17 cellular contexts compared by ENCODE assay signal in genomic region chr22:28171135-28171534, GRCh38.
A peak's percentile ranks its signal among the peaks of the same experiment; 100 is the strongest.
DNase-seq lines count a peak whose midpoint lies in the region; ATAC-seq, FAIRE-seq and TF ChIP-seq lines count a peak whose summit lies in the region.
"Had no signal": no experiment of that assay in that cellular context is flagged by ENCODE, and none has a peak within 500 bp of the region (broad histone marks: within the 10 kb centered on the region; RNA-seq: fewer than 3 reads in every experiment).

No MANE protein-coding gene starts in this region.

- ATAC-seq in GM23338 (peak; percentile 29; the same call in 2 of the 3 replicates), HG02798 (IDR thresholded peaks at IDR 0.05; ENCODE audit: poor library complexity, unreplicated experiment) (no peak)
- ATAC-seq: activated CD4-positive, alpha-beta T cell treated with anti-CD3 and anti-CD28 coated beads for 36 hours had no signal

- H3K9me2 ChIP-seq in GM23338 (ENCODE audit: insufficient read depth): no peaks in the 10 kb centered on the region; the same call in 1 of the 2 replicates

- H3K4me3 ChIP-seq in GM23338 (no peak overlapping the region), SK-N-MC (no peak overlapping the region), fibroblast of mammary gland (ENCODE audit: control insufficient read depth, low read depth, low read length) (no peak overlapping the region)
- H3K4me3 ChIP-seq: ovary had no signal

- H3K4me3 Mint-ChIP-seq in GM23338: no peak overlapping the region
- H3K4me3 Mint-ChIP-seq: activated CD4-positive, alpha-beta T cell treated with anti-CD3 and anti-CD28 coated beads for 36 hours; central memory CD8-positive, alpha-beta T cell had no signal

- no peaks in the 10 kb centered on the region for H3K27me3 ChIP-seq in GM23338 (ENCODE audit: insufficient read depth)
- H3K27me3 ChIP-seq: ovary had no signal

- no peak overlapping the region for H2AFZ ChIP-seq in GM23338

- H3K36me3 ChIP-seq in GM23338 (ENCODE audit: insufficient read depth) (no peaks in the 10 kb centered on the region), SK-N-MC (ENCODE audit: insufficient read depth, low read length) (peaks cover 2% of the 10 kb centered on the region; the same call in 1 of the 2 replicates)
- H3K36me3 ChIP-seq: ovary had no signal

- H3K4me2 ChIP-seq in GM23338: no peak overlapping the region
- H3K4me2 ChIP-seq: KMS-11 had no signal

- H3K9ac ChIP-seq in SK-N-MC (ENCODE audit: insufficient read length): no peak overlapping the region
- H3K9ac ChIP-seq: KMS-11 had no signal

- FAIRE-seq in urothelium cell line (lab: Jason Lieb, UNC): no peak
- FAIRE-seq: small intestine had no signal

- H4K20me1 ChIP-seq in GM23338 (replicated peaks; ENCODE audit: insufficient read depth): no peaks in the 10 kb centered on the region

- peaks cover 3% of the 10 kb centered on the region; the same call in 2 of the 3 replicates for H3K36me3 Mint-ChIP-seq in GM23338 (ENCODE audit: low read depth)

- DNase-seq in GM23338 (ENCODE audit: low spot score) (no peak), SK-N-MC (ENCODE audit: low read depth, low spot score) (no peak), fibroblast of mammary gland (ENCODE audit: low read depth) (peak; percentile 18), midbrain (lab: John Stamatoyannopoulos, UW) (peak; percentile 40), NCI-H748 treated with DMSO at 0.1 percent for 48 hours (lab: John Stamatoyannopoulos, UW) (no peak), urothelium cell line (ENCODE audit: low spot score) (no peak), occipital lobe (lab: John Stamatoyannopoulos, UW) (no peak)
- DNase-seq: activated CD4-positive, alpha-beta T cell treated with anti-CD3 and anti-CD28 coated beads for 36 hours; COR-L47; effector memory CD4-positive, alpha-beta T cell; NCI-H2029; ovary; small intestine; stimulated activated CD4-positive, alpha-beta T cell treated with anti-CD3 and anti-CD28 coated beads, Interleukin-4, amount 100 ng/mL, for 1 hour had no signal

- H3K27me3 Mint-ChIP-seq in GM23338 (ENCODE audit: insufficient read depth, low read depth, poor library complexity): no peaks in the 10 kb centered on the region
- H3K27me3 Mint-ChIP-seq: activated CD4-positive, alpha-beta T cell treated with anti-CD3 and anti-CD28 coated beads for 36 hours had no signal

- H3K79me2 ChIP-seq in GM23338 (replicated peaks; ENCODE audit: insufficient read depth): no peaks in the 10 kb centered on the region

- H3K9me3 Mint-ChIP-seq in GM23338: peaks cover 24% of the 10 kb centered on the region; the same call in 2 of the 3 replicates
- H3K9me3 Mint-ChIP-seq: central memory CD8-positive, alpha-beta T cell had no signal

- H3F3A ChIP-seq in GM23338 (replicated peaks; ENCODE audit: low read depth): no peaks in the 10 kb centered on the region

- no peaks in the 10 kb centered on the region for H3K9me3 ChIP-seq in SK-N-MC (ENCODE audit: low read depth, low read length)
- H3K9me3 ChIP-seq: ovary had no signal

- no peak for TF ChIP-seq CTCF in GM23338 (conservative IDR thresholded peaks at IDR 0.05; ENCODE audit: low read depth in 2 of 2)
- no peak for TF ChIP-seq CTCF in fibroblast of mammary gland (conservative IDR thresholded peaks at IDR 0.05; ENCODE audit: control insufficient read depth, insufficient read depth, low read depth, low read length)

- peaks cover 5% of the 10 kb centered on the region; the same call in 2 of the 3 replicates for H3K4me1 Mint-ChIP-seq in GM23338
- H3K4me1 Mint-ChIP-seq: activated CD4-positive, alpha-beta T cell treated with anti-CD3 and anti-CD28 coated beads for 36 hours; central memory CD8-positive, alpha-beta T cell had no signal

- no peak overlapping the region for H3K27ac Mint-ChIP-seq in GM23338
- H3K27ac Mint-ChIP-seq: activated CD4-positive, alpha-beta T cell treated with anti-CD3 and anti-CD28 coated beads for 36 hours had no signal

- H3K4me1 ChIP-seq in GM23338 (ENCODE audit: insufficient read depth): no peaks in the 10 kb centered on the region

- H3K27ac ChIP-seq in GM23338 (ENCODE audit: low read depth): no peak overlapping the region
- H3K27ac ChIP-seq in SK-N-MC: peak overlapping the region; percentile 52; the same call in 1 of the 2 replicates
- H3K27ac ChIP-seq: KMS-11, ovary had no signal

TF ChIP-seq in GM23338, 12 proteins besides CTCF, POLR2A, EP300 and RAD21:
- TF ChIP-seq, protein P1, sequence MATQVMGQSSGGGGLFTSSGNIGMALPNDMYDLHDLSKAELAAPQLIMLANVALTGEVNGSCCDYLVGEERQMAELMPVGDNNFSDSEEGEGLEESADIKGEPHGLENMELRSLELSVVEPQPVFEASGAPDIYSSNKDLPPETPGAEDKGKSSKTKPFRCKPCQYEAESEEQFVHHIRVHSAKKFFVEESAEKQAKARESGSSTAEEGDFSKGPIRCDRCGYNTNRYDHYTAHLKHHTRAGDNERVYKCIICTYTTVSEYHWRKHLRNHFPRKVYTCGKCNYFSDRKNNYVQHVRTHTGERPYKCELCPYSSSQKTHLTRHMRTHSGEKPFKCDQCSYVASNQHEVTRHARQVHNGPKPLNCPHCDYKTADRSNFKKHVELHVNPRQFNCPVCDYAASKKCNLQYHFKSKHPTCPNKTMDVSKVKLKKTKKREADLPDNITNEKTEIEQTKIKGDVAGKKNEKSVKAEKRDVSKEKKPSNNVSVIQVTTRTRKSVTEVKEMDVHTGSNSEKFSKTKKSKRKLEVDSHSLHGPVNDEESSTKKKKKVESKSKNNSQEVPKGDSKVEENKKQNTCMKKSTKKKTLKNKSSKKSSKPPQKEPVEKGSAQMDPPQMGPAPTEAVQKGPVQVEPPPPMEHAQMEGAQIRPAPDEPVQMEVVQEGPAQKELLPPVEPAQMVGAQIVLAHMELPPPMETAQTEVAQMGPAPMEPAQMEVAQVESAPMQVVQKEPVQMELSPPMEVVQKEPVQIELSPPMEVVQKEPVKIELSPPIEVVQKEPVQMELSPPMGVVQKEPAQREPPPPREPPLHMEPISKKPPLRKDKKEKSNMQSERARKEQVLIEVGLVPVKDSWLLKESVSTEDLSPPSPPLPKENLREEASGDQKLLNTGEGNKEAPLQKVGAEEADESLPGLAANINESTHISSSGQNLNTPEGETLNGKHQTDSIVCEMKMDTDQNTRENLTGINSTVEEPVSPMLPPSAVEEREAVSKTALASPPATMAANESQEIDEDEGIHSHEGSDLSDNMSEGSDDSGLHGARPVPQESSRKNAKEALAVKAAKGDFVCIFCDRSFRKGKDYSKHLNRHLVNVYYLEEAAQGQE (IDR thresholded peaks at IDR 0.05; ENCODE audit: unreplicated experiment): no peak
- no peak for TF ChIP-seq EZH2 (IDR thresholded peaks at IDR 0.05; ENCODE audit: low read depth, unreplicated experiment)
- TF ChIP-seq JUNB (IDR thresholded peaks at IDR 0.05; ENCODE audit: unreplicated experiment): no peak
- TF ChIP-seq NANOG (IDR thresholded peaks at IDR 0.05; ENCODE audit: borderline replicate concordance): no peak
- TF ChIP-seq ETS1 (IDR thresholded peaks at IDR 0.05): no peak
- no peak for TF ChIP-seq POLR2AphosphoS5 (IDR thresholded peaks at IDR 0.05; ENCODE audit: low read depth)

Comparison
In these comparisons a context has a peak if more than half of its experiments do, and no peak if none do; other contexts are left out.
1. DNase-seq: peak in fibroblast of mammary gland (single experiment) and midbrain (single experiment); none in GM23338 (single experiment), SK-N-MC (single experiment), NCI-H748 treated with DMSO at 0.1 percent for 48 hours (single experiment), urothelium cell line (single experiment) and occipital lobe (single experiment).